11 cellular contexts compared by ENCODE assay signal in the genomic region with DNA sequence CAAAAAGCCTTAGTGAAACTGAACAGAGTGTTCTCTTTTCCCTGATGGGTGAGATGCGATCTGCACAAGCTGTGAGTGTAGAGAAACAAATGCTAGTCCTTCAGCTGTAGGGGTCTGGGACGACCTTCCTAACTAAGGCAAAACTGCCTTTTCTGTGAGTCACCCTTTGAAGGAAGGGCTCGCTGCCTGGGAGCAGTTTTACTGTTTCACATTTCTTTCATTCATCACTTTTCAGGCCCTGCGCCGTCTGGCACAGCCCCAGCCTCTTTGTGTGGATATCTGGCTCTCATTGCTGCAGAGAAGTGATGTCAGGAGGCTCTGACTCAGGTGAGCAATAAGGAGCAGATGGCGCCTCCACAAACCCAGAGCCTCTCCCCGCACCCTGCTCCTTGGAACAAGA. TPM values are rescaled to one million over a fixed set of nuclear protein-coding genes. Genes with fewer than 3 reads are reported as not detected.
DNase-seq lines count a peak whose midpoint lies in the region; FAIRE-seq and TF ChIP-seq lines count a peak whose summit lies in the region.
"Had no signal": no experiment of that assay in that cellular context is flagged by ENCODE, and none has a peak within 500 bp of the region (broad histone marks: within the 10 kb centered on the region; RNA-seq: fewer than 3 reads in every experiment).

No MANE protein-coding gene starts in this region.

- H3K27ac Mint-ChIP-seq in mesothelial cell of epicardium: peak overlapping the region; percentile 95
- H3K27ac Mint-ChIP-seq: activated CD8-positive, alpha-beta T cell treated with anti-CD3 and anti-CD28 coated beads for 36 hours had no signal

- TF ChIP-seq EP300 in tibial nerve (IDR thresholded peaks at IDR 0.05): no peak

- peak; percentile 86 for DNase-seq in AG04449 (ENCODE audit: low read depth, low spot score)
- peak; percentile 51 for DNase-seq in HTR-8/SVneo (ENCODE audit: insufficient read length, low spot score)
- peak; percentile 44 for DNase-seq in cerebellum (ENCODE audit: low spot score)
- DNase-seq in mesothelial cell of epicardium (ENCODE audit: low spot score in 2 of 2, unreplicated experiment in 2 of 2): peak; percentile 40 to 70
- no peak for DNase-seq in posterior vena cava (ENCODE audit: low spot score)
- no peak for DNase-seq in NCI-H1092 treated with DMSO at 0.1 percent for 48 hours (lab: John Stamatoyannopoulos, UW)
- DNase-seq in tibial nerve (ENCODE audit: low spot score in 2 of 2): no peak
- DNase-seq in effector CD4-positive, alpha-beta T cell: no peak
- DNase-seq: activated CD8-positive, alpha-beta T cell treated with anti-CD3 and anti-CD28 coated beads for 36 hours; RPMI8226 had no signal

- POLR2A ChIA-PET in AG04449 (lab: Yijun Ruan, JAX): interaction anchor here (0.6 to 0.9 kb wide), 3 partner anchors 18 to 198 kb away, joined by 3 to 5 read pairs (median 4); no protein-coding TSS in a partner anchor

- TF ChIP-seq CTCF in AG04449 (IDR thresholded peaks at IDR 0.05; ENCODE audit: insufficient read depth, low read length, missing control alignments): no peak
- TF ChIP-seq CTCF in mesothelial cell of epicardium (IDR thresholded peaks at IDR 0.05; ENCODE audit: unreplicated experiment): no peak
- TF ChIP-seq CTCF in tibial nerve (IDR thresholded peaks at IDR 0.05): no peak

- TF ChIP-seq POLR2A in tibial nerve (IDR thresholded peaks at IDR 0.05): no peak

- H3K27ac ChIP-seq in tibial nerve: no peak overlapping the region
- H3K27ac ChIP-seq: breast epithelium had no signal

- peaks cover 16% of the 10 kb centered on the region for H3K36me3 Mint-ChIP-seq in mesothelial cell of epicardium

- H3K9me3 ChIP-seq in tibial nerve: peaks cover 0 to 2% (median 0%) of the 10 kb centered on the region in 4 donors
- H3K9me3 ChIP-seq: breast epithelium had no signal

- intact Hi-C loops in posterior vena cava (cut with DNase I): no loop called here

- H3K27me3 Mint-ChIP-seq in mesothelial cell of epicardium (ENCODE audit: low read depth): no peaks in the 10 kb centered on the region

- peaks cover 63% of the 10 kb centered on the region for H3K4me1 Mint-ChIP-seq in mesothelial cell of epicardium

- no peaks in the 10 kb centered on the region for H3K36me3 ChIP-seq in tibial nerve
- H3K36me3 ChIP-seq: breast epithelium had no signal

- WGBS in tibial nerve, 2 donors: 35 to 37% methylated on average over 7 of the region's 7 CpGs

- peaks cover 5% of the 10 kb centered on the region for H3K9me3 Mint-ChIP-seq in mesothelial cell of epicardium
- H3K9me3 Mint-ChIP-seq: activated CD8-positive, alpha-beta T cell treated with anti-CD3 and anti-CD28 coated beads for 36 hours had no signal

- peaks cover 0 to 14% (median 3%) of the 10 kb centered on the region in 4 donors for H3K4me1 ChIP-seq in tibial nerve
- H3K4me1 ChIP-seq: breast epithelium had no signal

- peak overlapping the region; percentile 32 for H3K4me3 ChIP-seq in AG04449 (ENCODE audit: low read depth, low read length)
- H3K4me3 ChIP-seq in tibial nerve: no peak overlapping the region

- peak; percentile 4 for FAIRE-seq in HTR-8/SVneo (lab: Jason Lieb, UNC)

- CTCF ChIA-PET in AG04449 (lab: Yijun Ruan, JAX): interaction anchor here (1.4 kb wide), 2 partner anchors 10 to 514 kb away, joined by 3 to 4 read pairs; no protein-coding TSS in a partner anchor

- H3K27me3 ChIP-seq in tibial nerve: no peaks in the 10 kb centered on the region
- H3K27me3 ChIP-seq: breast epithelium had no signal

- peak overlapping the region; percentile 33 for H3K4me3 Mint-ChIP-seq in mesothelial cell of epicardium
- H3K4me3 Mint-ChIP-seq: activated CD8-positive, alpha-beta T cell treated with anti-CD3 and anti-CD28 coated beads for 36 hours had no signal

RNA-seq across cellular contexts. Expression of a gene that starts 57.4 kb away (rescaled TPM):
- total RNA-seq in cerebellum: 2.0 TPM
- total RNA-seq in mesothelial cell of epicardium: 8.8 to 10.2 TPM (median 10.2 TPM) in 3 replicates
- total RNA-seq in posterior vena cava: under 1 TPM; 0.24 to 0.28 TPM
- total RNA-seq in tibial nerve: 1 to 10 TPM in 1 of 4 donors, under 1 TPM in 1, not detected in 2; 0.30 to 7.3 TPM

Comparison
In these comparisons a context has a peak if more than half of its experiments do, and no peak if none do; other contexts are left out.
1. DNase-seq: peak in AG04449 (single experiment), HTR-8/SVneo (single experiment), cerebellum (single experiment) and mesothelial cell of epicardium (2 of 2); none in posterior vena cava (single experiment), NCI-H1092 treated with DMSO at 0.1 percent for 48 hours (single experiment), tibial nerve (0 of 2) and effector CD4-positive, alpha-beta T cell (single experiment).